1 cellular context compared by ENCODE assay signal in the genomic region with DNA sequence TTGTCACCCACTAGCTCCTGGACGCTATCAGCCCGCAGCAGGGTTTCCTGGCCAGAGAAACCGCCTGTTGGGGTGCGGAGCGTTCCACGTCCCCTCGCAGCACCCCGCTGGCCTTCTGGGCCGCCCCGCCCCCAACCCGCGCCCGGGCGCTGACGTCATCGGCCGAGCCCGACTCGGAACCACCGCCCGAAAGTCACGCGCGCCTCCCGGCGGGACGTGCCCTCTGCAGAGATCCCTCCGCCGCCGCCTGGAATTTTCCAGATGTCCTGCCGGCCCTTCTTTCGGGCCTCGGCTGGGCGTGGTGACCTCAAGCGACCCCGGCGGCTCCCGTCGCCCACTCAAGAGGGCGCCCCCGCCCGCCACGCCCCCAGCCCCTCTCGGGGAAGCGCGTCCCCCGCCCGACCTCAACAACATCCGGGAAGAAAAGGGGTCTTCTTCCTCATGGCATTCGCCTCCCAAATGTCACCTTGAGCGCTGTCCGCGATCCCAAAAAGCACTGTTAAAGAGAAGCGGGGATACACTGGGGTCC.
TF ChIP-seq lines count a peak whose summit lies in the region.

No MANE protein-coding gene starts in this region.

TF ChIP-seq in GM12878, 131 proteins besides CTCF, POLR2A, EP300 and RAD21 (continued from another document and continues in another):
- TF ChIP-seq, protein P1, sequence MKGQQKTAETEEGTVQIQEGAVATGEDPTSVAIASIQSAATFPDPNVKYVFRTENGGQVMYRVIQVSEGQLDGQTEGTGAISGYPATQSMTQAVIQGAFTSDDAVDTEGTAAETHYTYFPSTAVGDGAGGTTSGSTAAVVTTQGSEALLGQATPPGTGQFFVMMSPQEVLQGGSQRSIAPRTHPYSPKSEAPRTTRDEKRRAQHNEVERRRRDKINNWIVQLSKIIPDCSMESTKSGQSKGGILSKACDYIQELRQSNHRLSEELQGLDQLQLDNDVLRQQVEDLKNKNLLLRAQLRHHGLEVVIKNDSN (IDR thresholded peaks at IDR 0.05; ENCODE audit: borderline replicate concordance, extremely low read length, insufficient read depth, low read depth, low read length) = peak; percentile 40
- TF ChIP-seq EZH2 (IDR thresholded peaks at IDR 0.05; ENCODE audit: borderline replicate concordance, control insufficient read depth, low read depth, low read length) = no peak
- TF ChIP-seq NFYA (IDR thresholded peaks at IDR 0.05; ENCODE audit: borderline replicate concordance, low read depth, low read length) = no peak
- TF ChIP-seq KAT2A (conservative IDR thresholded peaks at IDR 0.05; ENCODE audit: control insufficient read depth, low read depth, low read length) = no peak
- no peak for TF ChIP-seq ZBED1 (IDR thresholded peaks at IDR 0.05; ENCODE audit: borderline replicate concordance)
- TF ChIP-seq SIN3A (IDR thresholded peaks at IDR 0.05; ENCODE audit: low read depth, low read length) = no peak
- TF ChIP-seq STAT1 (conservative IDR thresholded peaks at IDR 0.05) = 0 out of 2 replicates have a peak, but pooled peaks have one; percentile 57
- peak; percentile 94 for TF ChIP-seq CHD2 (IDR thresholded peaks at IDR 0.05; ENCODE audit: borderline replicate concordance, low read depth, low read length)
- TF ChIP-seq HDAC6 (IDR thresholded peaks at IDR 0.05; ENCODE audit: unreplicated experiment) = no peak
- TF ChIP-seq, protein P2, sequence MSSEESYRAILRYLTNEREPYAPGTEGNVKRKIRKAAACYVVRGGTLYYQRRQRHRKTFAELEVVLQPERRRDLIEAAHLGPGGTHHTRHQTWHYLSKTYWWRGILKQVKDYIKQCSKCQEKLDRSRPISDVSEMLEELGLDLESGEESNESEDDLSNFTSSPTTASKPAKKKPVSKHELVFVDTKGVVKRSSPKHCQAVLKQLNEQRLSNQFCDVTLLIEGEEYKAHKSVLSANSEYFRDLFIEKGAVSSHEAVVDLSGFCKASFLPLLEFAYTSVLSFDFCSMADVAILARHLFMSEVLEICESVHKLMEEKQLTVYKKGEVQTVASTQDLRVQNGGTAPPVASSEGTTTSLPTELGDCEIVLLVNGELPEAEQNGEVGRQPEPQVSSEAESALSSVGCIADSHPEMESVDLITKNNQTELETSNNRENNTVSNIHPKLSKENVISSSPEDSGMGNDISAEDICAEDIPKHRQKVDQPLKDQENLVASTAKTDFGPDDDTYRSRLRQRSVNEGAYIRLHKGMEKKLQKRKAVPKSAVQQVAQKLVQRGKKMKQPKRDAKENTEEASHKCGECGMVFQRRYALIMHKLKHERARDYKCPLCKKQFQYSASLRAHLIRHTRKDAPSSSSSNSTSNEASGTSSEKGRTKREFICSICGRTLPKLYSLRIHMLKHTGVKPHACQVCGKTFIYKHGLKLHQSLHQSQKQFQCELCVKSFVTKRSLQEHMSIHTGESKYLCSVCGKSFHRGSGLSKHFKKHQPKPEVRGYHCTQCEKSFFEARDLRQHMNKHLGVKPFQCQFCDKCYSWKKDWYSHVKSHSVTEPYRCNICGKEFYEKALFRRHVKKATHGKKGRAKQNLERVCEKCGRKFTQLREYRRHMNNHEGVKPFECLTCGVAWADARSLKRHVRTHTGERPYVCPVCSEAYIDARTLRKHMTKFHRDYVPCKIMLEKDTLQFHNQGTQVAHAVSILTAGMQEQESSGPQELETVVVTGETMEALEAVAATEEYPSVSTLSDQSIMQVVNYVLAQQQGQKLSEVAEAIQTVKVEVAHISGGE (CRISPR knock-in tag; IDR thresholded peaks at IDR 0.05) = 0 out of 2 replicates have a peak, but pooled peaks have one; percentile 31
- TF ChIP-seq, protein P3, sequence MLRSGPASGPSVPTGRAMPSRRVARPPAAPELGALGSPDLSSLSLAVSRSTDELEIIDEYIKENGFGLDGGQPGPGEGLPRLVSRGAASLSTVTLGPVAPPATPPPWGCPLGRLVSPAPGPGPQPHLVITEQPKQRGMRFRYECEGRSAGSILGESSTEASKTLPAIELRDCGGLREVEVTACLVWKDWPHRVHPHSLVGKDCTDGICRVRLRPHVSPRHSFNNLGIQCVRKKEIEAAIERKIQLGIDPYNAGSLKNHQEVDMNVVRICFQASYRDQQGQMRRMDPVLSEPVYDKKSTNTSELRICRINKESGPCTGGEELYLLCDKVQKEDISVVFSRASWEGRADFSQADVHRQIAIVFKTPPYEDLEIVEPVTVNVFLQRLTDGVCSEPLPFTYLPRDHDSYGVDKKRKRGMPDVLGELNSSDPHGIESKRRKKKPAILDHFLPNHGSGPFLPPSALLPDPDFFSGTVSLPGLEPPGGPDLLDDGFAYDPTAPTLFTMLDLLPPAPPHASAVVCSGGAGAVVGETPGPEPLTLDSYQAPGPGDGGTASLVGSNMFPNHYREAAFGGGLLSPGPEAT (IDR thresholded peaks at IDR 0.05; ENCODE audit: low read depth) = peak; percentile 8; the same call in 1 of the 2 replicates
- TF ChIP-seq RCOR1 (conservative IDR thresholded peaks at IDR 0.05; ENCODE audit: low read depth, low read length) = no peak
- no peak for TF ChIP-seq GABPA (IDR thresholded peaks at IDR 0.05; ENCODE audit: low read depth)
- no peak for TF ChIP-seq HDAC2 (IDR thresholded peaks at IDR 0.05)
- TF ChIP-seq, protein P4, sequence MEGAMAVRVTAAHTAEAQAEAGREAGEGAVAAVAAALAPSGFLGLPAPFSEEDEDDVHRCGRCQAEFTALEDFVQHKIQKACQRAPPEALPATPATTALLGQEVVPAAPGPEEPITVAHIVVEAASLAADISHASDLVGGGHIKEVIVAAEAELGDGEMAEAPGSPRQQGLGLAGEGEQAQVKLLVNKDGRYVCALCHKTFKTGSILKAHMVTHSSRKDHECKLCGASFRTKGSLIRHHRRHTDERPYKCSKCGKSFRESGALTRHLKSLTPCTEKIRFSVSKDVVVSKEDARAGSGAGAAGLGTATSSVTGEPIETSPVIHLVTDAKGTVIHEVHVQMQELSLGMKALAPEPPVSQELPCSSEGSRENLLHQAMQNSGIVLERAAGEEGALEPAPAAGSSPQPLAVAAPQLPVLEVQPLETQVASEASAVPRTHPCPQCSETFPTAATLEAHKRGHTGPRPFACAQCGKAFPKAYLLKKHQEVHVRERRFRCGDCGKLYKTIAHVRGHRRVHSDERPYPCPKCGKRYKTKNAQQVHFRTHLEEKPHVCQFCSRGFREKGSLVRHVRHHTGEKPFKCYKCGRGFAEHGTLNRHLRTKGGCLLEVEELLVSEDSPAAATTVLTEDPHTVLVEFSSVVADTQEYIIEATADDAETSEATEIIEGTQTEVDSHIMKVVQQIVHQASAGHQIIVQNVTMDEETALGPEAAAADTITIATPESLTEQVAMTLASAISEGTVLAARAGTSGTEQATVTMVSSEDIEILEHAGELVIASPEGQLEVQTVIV (IDR thresholded peaks at IDR 0.05; ENCODE audit: borderline replicate concordance, partially characterized antibody) = no peak
- peak; percentile 25; the same call in 1 of the 2 replicates for TF ChIP-seq ZNF207 (IDR thresholded peaks at IDR 0.05; ENCODE audit: borderline replicate concordance)
- TF ChIP-seq TARDBP (IDR thresholded peaks at IDR 0.05; ENCODE audit: borderline replicate concordance) = peak; percentile 30; the same call in 1 of the 2 replicates
- no peak for TF ChIP-seq NBN (IDR thresholded peaks at IDR 0.05)
- no peak for TF ChIP-seq ZNF384 (IDR thresholded peaks at IDR 0.05; ENCODE audit: borderline replicate concordance, low read depth, low read length)
- peak; percentile 57; the same call in 1 of the 2 replicates for TF ChIP-seq RB1 (IDR thresholded peaks at IDR 0.05; ENCODE audit: borderline replicate concordance)
- TF ChIP-seq NR2C2 (IDR thresholded peaks at IDR 0.05; ENCODE audit: borderline replicate concordance, control insufficient read depth, insufficient read length, low read depth) = no peak
- TF ChIP-seq, protein P5, sequence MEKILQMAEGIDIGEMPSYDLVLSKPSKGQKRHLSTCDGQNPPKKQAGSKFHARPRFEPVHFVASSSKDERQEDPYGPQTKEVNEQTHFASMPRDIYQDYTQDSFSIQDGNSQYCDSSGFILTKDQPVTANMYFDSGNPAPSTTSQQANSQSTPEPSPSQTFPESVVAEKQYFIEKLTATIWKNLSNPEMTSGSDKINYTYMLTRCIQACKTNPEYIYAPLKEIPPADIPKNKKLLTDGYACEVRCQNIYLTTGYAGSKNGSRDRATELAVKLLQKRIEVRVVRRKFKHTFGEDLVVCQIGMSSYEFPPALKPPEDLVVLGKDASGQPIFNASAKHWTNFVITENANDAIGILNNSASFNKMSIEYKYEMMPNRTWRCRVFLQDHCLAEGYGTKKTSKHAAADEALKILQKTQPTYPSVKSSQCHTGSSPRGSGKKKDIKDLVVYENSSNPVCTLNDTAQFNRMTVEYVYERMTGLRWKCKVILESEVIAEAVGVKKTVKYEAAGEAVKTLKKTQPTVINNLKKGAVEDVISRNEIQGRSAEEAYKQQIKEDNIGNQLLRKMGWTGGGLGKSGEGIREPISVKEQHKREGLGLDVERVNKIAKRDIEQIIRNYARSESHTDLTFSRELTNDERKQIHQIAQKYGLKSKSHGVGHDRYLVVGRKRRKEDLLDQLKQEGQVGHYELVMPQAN (conservative IDR thresholded peaks at IDR 0.05) = no peak; the same call in 1 of the 2 replicates
- no peak for TF ChIP-seq FOXK2 (IDR thresholded peaks at IDR 0.05)
- TF ChIP-seq, protein P6, sequence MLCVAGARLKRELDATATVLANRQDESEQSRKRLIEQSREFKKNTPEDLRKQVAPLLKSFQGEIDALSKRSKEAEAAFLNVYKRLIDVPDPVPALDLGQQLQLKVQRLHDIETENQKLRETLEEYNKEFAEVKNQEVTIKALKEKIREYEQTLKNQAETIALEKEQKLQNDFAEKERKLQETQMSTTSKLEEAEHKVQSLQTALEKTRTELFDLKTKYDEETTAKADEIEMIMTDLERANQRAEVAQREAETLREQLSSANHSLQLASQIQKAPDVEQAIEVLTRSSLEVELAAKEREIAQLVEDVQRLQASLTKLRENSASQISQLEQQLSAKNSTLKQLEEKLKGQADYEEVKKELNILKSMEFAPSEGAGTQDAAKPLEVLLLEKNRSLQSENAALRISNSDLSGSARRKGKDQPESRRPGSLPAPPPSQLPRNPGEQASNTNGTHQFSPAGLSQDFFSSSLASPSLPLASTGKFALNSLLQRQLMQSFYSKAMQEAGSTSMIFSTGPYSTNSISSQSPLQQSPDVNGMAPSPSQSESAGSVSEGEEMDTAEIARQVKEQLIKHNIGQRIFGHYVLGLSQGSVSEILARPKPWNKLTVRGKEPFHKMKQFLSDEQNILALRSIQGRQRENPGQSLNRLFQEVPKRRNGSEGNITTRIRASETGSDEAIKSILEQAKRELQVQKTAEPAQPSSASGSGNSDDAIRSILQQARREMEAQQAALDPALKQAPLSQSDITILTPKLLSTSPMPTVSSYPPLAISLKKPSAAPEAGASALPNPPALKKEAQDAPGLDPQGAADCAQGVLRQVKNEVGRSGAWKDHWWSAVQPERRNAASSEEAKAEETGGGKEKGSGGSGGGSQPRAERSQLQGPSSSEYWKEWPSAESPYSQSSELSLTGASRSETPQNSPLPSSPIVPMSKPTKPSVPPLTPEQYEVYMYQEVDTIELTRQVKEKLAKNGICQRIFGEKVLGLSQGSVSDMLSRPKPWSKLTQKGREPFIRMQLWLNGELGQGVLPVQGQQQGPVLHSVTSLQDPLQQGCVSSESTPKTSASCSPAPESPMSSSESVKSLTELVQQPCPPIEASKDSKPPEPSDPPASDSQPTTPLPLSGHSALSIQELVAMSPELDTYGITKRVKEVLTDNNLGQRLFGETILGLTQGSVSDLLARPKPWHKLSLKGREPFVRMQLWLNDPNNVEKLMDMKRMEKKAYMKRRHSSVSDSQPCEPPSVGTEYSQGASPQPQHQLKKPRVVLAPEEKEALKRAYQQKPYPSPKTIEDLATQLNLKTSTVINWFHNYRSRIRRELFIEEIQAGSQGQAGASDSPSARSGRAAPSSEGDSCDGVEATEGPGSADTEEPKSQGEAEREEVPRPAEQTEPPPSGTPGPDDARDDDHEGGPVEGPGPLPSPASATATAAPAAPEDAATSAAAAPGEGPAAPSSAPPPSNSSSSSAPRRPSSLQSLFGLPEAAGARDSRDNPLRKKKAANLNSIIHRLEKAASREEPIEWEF (IDR thresholded peaks at IDR 0.05; ENCODE audit: insufficient replicate concordance, low read depth, low read length) = no peak
- peak; percentile 97 to 99 for TF ChIP-seq BHLHE40 (IDR thresholded peaks at IDR 0.05; ENCODE audit: borderline replicate concordance in 1 of 2, low read depth in 2 of 2, low read length in 1 of 2)
- TF ChIP-seq, protein P7, sequence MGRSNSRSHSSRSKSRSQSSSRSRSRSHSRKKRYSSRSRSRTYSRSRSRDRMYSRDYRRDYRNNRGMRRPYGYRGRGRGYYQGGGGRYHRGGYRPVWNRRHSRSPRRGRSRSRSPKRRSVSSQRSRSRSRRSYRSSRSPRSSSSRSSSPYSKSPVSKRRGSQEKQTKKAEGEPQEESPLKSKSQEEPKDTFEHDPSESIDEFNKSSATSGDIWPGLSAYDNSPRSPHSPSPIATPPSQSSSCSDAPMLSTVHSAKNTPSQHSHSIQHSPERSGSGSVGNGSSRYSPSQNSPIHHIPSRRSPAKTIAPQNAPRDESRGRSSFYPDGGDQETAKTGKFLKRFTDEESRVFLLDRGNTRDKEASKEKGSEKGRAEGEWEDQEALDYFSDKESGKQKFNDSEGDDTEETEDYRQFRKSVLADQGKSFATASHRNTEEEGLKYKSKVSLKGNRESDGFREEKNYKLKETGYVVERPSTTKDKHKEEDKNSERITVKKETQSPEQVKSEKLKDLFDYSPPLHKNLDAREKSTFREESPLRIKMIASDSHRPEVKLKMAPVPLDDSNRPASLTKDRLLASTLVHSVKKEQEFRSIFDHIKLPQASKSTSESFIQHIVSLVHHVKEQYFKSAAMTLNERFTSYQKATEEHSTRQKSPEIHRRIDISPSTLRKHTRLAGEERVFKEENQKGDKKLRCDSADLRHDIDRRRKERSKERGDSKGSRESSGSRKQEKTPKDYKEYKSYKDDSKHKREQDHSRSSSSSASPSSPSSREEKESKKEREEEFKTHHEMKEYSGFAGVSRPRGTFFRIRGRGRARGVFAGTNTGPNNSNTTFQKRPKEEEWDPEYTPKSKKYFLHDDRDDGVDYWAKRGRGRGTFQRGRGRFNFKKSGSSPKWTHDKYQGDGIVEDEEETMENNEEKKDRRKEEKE (IDR thresholded peaks at IDR 0.05) = no peak
- peak; percentile 53; the same call in 1 of the 2 replicates for TF ChIP-seq GATAD2B (conservative IDR thresholded peaks at IDR 0.05; ENCODE audit: low read depth)
- peak; percentile 65; the same call in 1 of the 2 replicates for TF ChIP-seq DPF2 (IDR thresholded peaks at IDR 0.05)
- no peak for TF ChIP-seq ZZZ3 (IDR thresholded peaks at IDR 0.05; ENCODE audit: control insufficient read depth, insufficient read length, low read depth)
- TF ChIP-seq MYB (IDR thresholded peaks at IDR 0.05; ENCODE audit: borderline replicate concordance, low read depth, low read length) = no peak
- TF ChIP-seq, protein P8, sequence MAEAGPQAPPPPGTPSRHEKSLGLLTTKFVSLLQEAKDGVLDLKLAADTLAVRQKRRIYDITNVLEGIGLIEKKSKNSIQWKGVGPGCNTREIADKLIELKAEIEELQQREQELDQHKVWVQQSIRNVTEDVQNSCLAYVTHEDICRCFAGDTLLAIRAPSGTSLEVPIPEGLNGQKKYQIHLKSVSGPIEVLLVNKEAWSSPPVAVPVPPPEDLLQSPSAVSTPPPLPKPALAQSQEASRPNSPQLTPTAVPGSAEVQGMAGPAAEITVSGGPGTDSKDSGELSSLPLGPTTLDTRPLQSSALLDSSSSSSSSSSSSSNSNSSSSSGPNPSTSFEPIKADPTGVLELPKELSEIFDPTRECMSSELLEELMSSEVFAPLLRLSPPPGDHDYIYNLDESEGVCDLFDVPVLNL (IDR thresholded peaks at IDR 0.05; ENCODE audit: low read depth, low read length) = no peak
- peak; percentile 97 for TF ChIP-seq ATF7 (IDR thresholded peaks at IDR 0.05; ENCODE audit: low read depth)
